ENCODE assay signal across 1 cellular context in genomic region chr11:69854719-69855118, GRCh38.
TF ChIP-seq lines count a peak whose summit lies in the region.

No MANE protein-coding gene starts in this region.

TF ChIP-seq in HCT116, 20 proteins besides CTCF, POLR2A, EP300 and RAD21:
- peak; percentile 56; the same call in 1 of the 2 replicates for TF ChIP-seq SP1 (IDR thresholded peaks at IDR 0.05; ENCODE audit: low read depth)
- no peak for TF ChIP-seq MAX (IDR thresholded peaks at IDR 0.05)
- TF ChIP-seq SIN3A (IDR thresholded peaks at IDR 0.05; ENCODE audit: low read depth), result no peak
- TF ChIP-seq EZH2 (IDR thresholded peaks at IDR 0.05), result no peak
- peak; percentile 80 for TF ChIP-seq JUND (IDR thresholded peaks at IDR 0.05)
- no peak for TF ChIP-seq ZFX (IDR thresholded peaks at IDR 0.05)
- TF ChIP-seq EGR1 (IDR thresholded peaks at IDR 0.05; ENCODE audit: low read depth), result no peak
- TF ChIP-seq ELF1 (IDR thresholded peaks at IDR 0.05; ENCODE audit: borderline replicate concordance, low read depth), result no peak
- TF ChIP-seq EZH2phosphoT487 (IDR thresholded peaks at IDR 0.05; ENCODE audit: borderline replicate concordance), result no peak
- no peak for TF ChIP-seq SRF (IDR thresholded peaks at IDR 0.05; ENCODE audit: low read depth)
- no peak for TF ChIP-seq ZBTB33 (IDR thresholded peaks at IDR 0.05; ENCODE audit: extremely low read depth, insufficient replicate concordance, low read length)
- peak; percentile 85 for TF ChIP-seq FOSL1 (IDR thresholded peaks at IDR 0.05; ENCODE audit: low read depth)
- no peak for TF ChIP-seq ZNF274 (IDR thresholded peaks at IDR 0.05; ENCODE audit: low read depth, low read length)
